1 cellular context compared by ENCODE assay signal in genomic region chr5:159262859-159263568, GRCh38.
TF ChIP-seq lines count a peak whose summit lies in the region.

Gene UBLCP1, plus strand, starts transcription at chr5:159263290. Its CDS starts 5,626 bp downstream, at chr5:159268916.

TF ChIP-seq in K562, 482 proteins besides CTCF, POLR2A, EP300 and RAD21 (continued from another document and continues in another):
- no peak for TF ChIP-seq NR0B1 (IDR thresholded peaks at IDR 0.05; ENCODE audit: partially characterized antibody)
- TF ChIP-seq MYBL2 (IDR thresholded peaks at IDR 0.05; ENCODE audit: low read depth): peak; percentile 88
- TF ChIP-seq MYBL2 (CRISPR knock-in tag; IDR thresholded peaks at IDR 0.05; ENCODE audit: borderline replicate concordance): no peak
- no peak for TF ChIP-seq PCBP1 (IDR thresholded peaks at IDR 0.05; ENCODE audit: low read depth, low read length, poor library complexity, severe bottlenecking)
- TF ChIP-seq ZEB2 (IDR thresholded peaks at IDR 0.05): 0 out of 2 replicates have a peak, but pooled peaks have one; percentile 42
- TF ChIP-seq MITF (IDR thresholded peaks at IDR 0.05): no peak
- TF ChIP-seq GATAD2B (IDR thresholded peaks at IDR 0.05; ENCODE audit: borderline replicate concordance): no peak
- TF ChIP-seq KLF13 (tag; IDR thresholded peaks at IDR 0.05; ENCODE audit: borderline replicate concordance, low read depth): 0 out of 2 replicates have a peak, but pooled peaks have one; percentile 8
- TF ChIP-seq SRSF7 (optimal IDR thresholded peaks at IDR 0.05; ENCODE audit: low read depth, low read length): no peak
- TF ChIP-seq BRF2 (IDR thresholded peaks at IDR 0.05; ENCODE audit: borderline replicate concordance, insufficient read depth, insufficient read length): no peak
- no peak for TF ChIP-seq TAF15 (IDR thresholded peaks at IDR 0.05; ENCODE audit: low read depth, low read length)
- no peak for TF ChIP-seq ZNF175 (CRISPR knock-in tag; IDR thresholded peaks at IDR 0.05; ENCODE audit: low read depth)
- TF ChIP-seq ESRRA (IDR thresholded peaks at IDR 0.05; ENCODE audit: borderline replicate concordance, low read depth): peak; percentile 54; the same call in 1 of the 2 replicates
- no peak for TF ChIP-seq ZMIZ1 (IDR thresholded peaks at IDR 0.05; ENCODE audit: low read depth in 2 of 2, low read length in 2 of 2)
- no peak for TF ChIP-seq PTBP1 (IDR thresholded peaks at IDR 0.05; ENCODE audit: low read depth, low read length)
- TF ChIP-seq ASH1L (IDR thresholded peaks at IDR 0.05; ENCODE audit: borderline replicate concordance, low read depth, partially characterized antibody): no peak
- TF ChIP-seq AFF4 (CRISPR knock-in tag; IDR thresholded peaks at IDR 0.05): peak; percentile 91
- TF ChIP-seq SIN3B (IDR thresholded peaks at IDR 0.05; ENCODE audit: low read depth): peak; percentile 61
- TF ChIP-seq ZNF165 (CRISPR knock-in tag; IDR thresholded peaks at IDR 0.05; ENCODE audit: borderline replicate concordance): no peak
- no peak for TF ChIP-seq TEAD2 (tag; IDR thresholded peaks at IDR 0.05)
- TF ChIP-seq SMARCA4 (IDR thresholded peaks at IDR 0.05): no peak
- TF ChIP-seq ETV5 (CRISPR knock-in tag; IDR thresholded peaks at IDR 0.05; ENCODE audit: low read depth): peak; percentile 88
- TF ChIP-seq MAFK (IDR thresholded peaks at IDR 0.05; ENCODE audit: low read length): no peak
- no peak for TF ChIP-seq ZHX1 (conservative IDR thresholded peaks at IDR 0.05; ENCODE audit: low read length)
- no peak for TF ChIP-seq ZBTB43 (CRISPR knock-in tag; IDR thresholded peaks at IDR 0.05)
- 0 out of 2 replicates have a peak, but pooled peaks have one; percentile 17 for TF ChIP-seq E2F3 (CRISPR knock-in tag; IDR thresholded peaks at IDR 0.05)
- TF ChIP-seq PHB2 (IDR thresholded peaks at IDR 0.05; ENCODE audit: low read depth): no peak
- no peak for TF ChIP-seq ARID3B (CRISPR knock-in tag; IDR thresholded peaks at IDR 0.05; ENCODE audit: borderline replicate concordance)
- no peak for TF ChIP-seq NUFIP1 (IDR thresholded peaks at IDR 0.05; ENCODE audit: partially characterized antibody)
- TF ChIP-seq ARID4B (CRISPR knock-in tag; IDR thresholded peaks at IDR 0.05): 0 out of 2 replicates have a peak, but pooled peaks have one; percentile 43
- peak; percentile 75; the same call in 1 of the 2 replicates for TF ChIP-seq CBX1 (IDR thresholded peaks at IDR 0.05; ENCODE audit: low read depth)
